In genomic region chr22:39179841-39180335, GRCh38 we compare ENCODE assay signal across 17 cellular contexts. TPM values are rescaled to one million over a fixed set of nuclear protein-coding genes. Genes with fewer than 3 reads are reported as not detected.
DNase-seq lines count a peak whose midpoint lies in the region; ATAC-seq, FAIRE-seq and TF ChIP-seq lines count a peak whose summit lies in the region.
"Had no signal": no experiment of that assay in that cellular context is flagged by ENCODE, and none has a peak within 500 bp of the region (broad histone marks: within the 10 kb centered on the region; RNA-seq: fewer than 3 reads in every experiment).

No MANE protein-coding gene starts in this region.

- H3K4me1 ChIP-seq in HepG2 (ENCODE audit: insufficient read depth, low read length) (peaks cover 59% of the 10 kb centered on the region), gastrocnemius medialis (peaks cover 26 to 39% of the 10 kb centered on the region in 2 donors)

- POLR2A ChIA-PET in RWPE1 (lab: Yijun Ruan, JAX; ENCODE audit: low non-redundant PET) (no interaction called here), HepG2 (lab: Yijun Ruan, JAX) (interaction anchor here (1.3 to 1.4 kb wide), 2 partner anchors 28 to 140 kb away, joined by 3 to 4 read pairs; partner anchors contain the start of gene CBX7)
- POLR2A ChIA-PET in activated CD8-positive, alpha-beta T cell treated with anti-CD3 and anti-CD28 coated beads, Interleukin-2, amount 10 ng/mL, durations not matched to agents 7 days and 5 days (lab: Charles Lee), result no interaction called here

- BruUV-seq in HepG2 (replicated peaks; lab: Mats Ljungman, UMichigan), result no TSS peak

- no peak for TF ChIP-seq RAD21 in HepG2 (CRISPR knock-in tag; IDR thresholded peaks at IDR 0.05)

- H3K4me2 ChIP-seq in HepG2 (ENCODE audit: low read depth, low read length), result peak overlapping the region; percentile 25; the same call in 1 of the 2 replicates

- intact Hi-C loops in HepG2 (cut with micrococcal nuclease; ENCODE audit: unreplicated experiment) (loop anchor here (10.0 kb wide), 1 partner anchor 65 kb away; the partner anchor contains the start of gene PDGFB), gastrocnemius medialis (cut with DNase I; ENCODE audit: low total_unique reads) (no loop called here)

- TF ChIP-seq EP300 in HepG2 (IDR thresholded peaks at IDR 0.05; ENCODE audit: low read depth in 2 of 2, low read length in 2 of 2) (no peak), HepG2 (CRISPR knock-in tag; IDR thresholded peaks at IDR 0.05; ENCODE audit: borderline replicate concordance) (no peak)

- no peaks in the 10 kb centered on the region for H3K9me3 Mint-ChIP-seq in activated CD8-positive, alpha-beta T cell treated with anti-CD3 and anti-CD28 coated beads, Interleukin-2, amount 10 ng/mL, durations not matched to agents 7 days and 5 days (ENCODE audit: insufficient read depth)

- CTCF ChIA-PET in RWPE1 (lab: Yijun Ruan, JAX) (interaction anchor here (0.5 to 0.6 kb wide), 2 partner anchors 161 to 164 kb away, joined by 3 read pairs; no protein-coding TSS in a partner anchor), HepG2 (lab: Yijun Ruan, JAX; ENCODE audit: low intra/inter-chr PET ratio, low total read pairs) (no interaction called here)
- CTCF ChIA-PET in activated CD8-positive, alpha-beta T cell treated with anti-CD3 and anti-CD28 coated beads, Interleukin-2, amount 10 ng/mL, durations not matched to agents 7 days and 5 days (lab: Charles Lee), result interaction anchor here (3.0 kb wide), 1 partner anchor 9 kb away, joined by 17 read pairs; no protein-coding TSS in a partner anchor

- no peaks in the 10 kb centered on the region for H4K20me1 ChIP-seq in HepG2 (ENCODE audit: insufficient read depth, low read length)

- H3K36me3 ChIP-seq in HepG2 (replicated peaks in 1 of 2; ENCODE audit: control insufficient read depth in 1 of 2, insufficient read depth in 2 of 2, low read length in 2 of 2) (no peaks in the 10 kb centered on the region), gastrocnemius medialis (no peaks in the 10 kb centered on the region)
- H3K36me3 ChIP-seq: breast epithelium had no signal

- H3K9ac ChIP-seq in HepG2 (ENCODE audit: insufficient read depth, low read depth, low read length), result no peak overlapping the region

- H3K27me3 Mint-ChIP-seq in activated CD8-positive, alpha-beta T cell treated with anti-CD3 and anti-CD28 coated beads, Interleukin-2, amount 10 ng/mL, durations not matched to agents 7 days and 5 days (ENCODE audit: low read depth), result peaks cover 2% of the 10 kb centered on the region
- H3K27me3 Mint-ChIP-seq: activated naive CD8-positive, alpha-beta T cell had no signal

- WGBS in HepG2 (ENCODE audit: low lambda C conversion rate), result 60% methylated on average over 15 of the region's 21 CpGs

- peak; percentile 11 for DNase-seq in activated CD4-positive, CD25-positive, alpha-beta regulatory T cell treated with anti-CD3 and anti-CD28 coated beads, Interleukin-2, amount 50 U/mL, for 72 hours
- DNase-seq in RWPE1 (ENCODE audit: low spot score) (no peak), HepG2 (ENCODE audit: low spot score) (no peak), gastrocnemius medialis (no peak), NCI-H446 (lab: John Stamatoyannopoulos, UW) (no peak), middle frontal gyrus (ENCODE audit: extremely low spot score, low spot score) (no peak)
- no peak for DNase-seq in activated CD8-positive, alpha-beta T cell treated with anti-CD3 and anti-CD28 coated beads, Interleukin-2, amount 10 ng/mL, durations not matched to agents 7 days and 5 days
- DNase-seq: 8988T, DMS79 treated with DMSO at 0.1 percent for 48 hours, Kasumi-1, NCI-H187 treated with DMSO at 0.1 percent for 48 hours, substantia nigra, T-helper 1 cell had no signal

- no peak overlapping the region for H3K4me3 ChIP-seq in HepG2 (replicated peaks in 1 of 3; ENCODE audit: insufficient read depth in 1 of 3, low read depth in 2 of 3, low read length in 3 of 3)
- no peak overlapping the region for H3K4me3 ChIP-seq in gastrocnemius medialis
- H3K4me3 ChIP-seq: breast epithelium had no signal

- H3K79me2 ChIP-seq in HepG2 (ENCODE audit: insufficient read depth, low read length), result no peaks in the 10 kb centered on the region

- H3K4me1 Mint-ChIP-seq in activated CD8-positive, alpha-beta T cell treated with anti-CD3 and anti-CD28 coated beads, Interleukin-2, amount 10 ng/mL, durations not matched to agents 7 days and 5 days (ENCODE audit: low read depth), result peaks cover 25% of the 10 kb centered on the region

- H3K4me3 Mint-ChIP-seq in activated CD8-positive, alpha-beta T cell treated with anti-CD3 and anti-CD28 coated beads, Interleukin-2, amount 10 ng/mL, durations not matched to agents 7 days and 5 days, result no peak overlapping the region
- H3K4me3 Mint-ChIP-seq: activated naive CD8-positive, alpha-beta T cell had no signal

- H3K36me3 Mint-ChIP-seq in activated CD8-positive, alpha-beta T cell treated with anti-CD3 and anti-CD28 coated beads, Interleukin-2, amount 10 ng/mL, durations not matched to agents 7 days and 5 days (ENCODE audit: low read depth), result no peaks in the 10 kb centered on the region
- H3K36me3 Mint-ChIP-seq: activated naive CD8-positive, alpha-beta T cell had no signal

- FAIRE-seq in HepG2 (lab: Jason Lieb, UNC), result no peak

- H3K9me3 ChIP-seq in HepG2 (ENCODE audit: low read length) (no peaks in the 10 kb centered on the region), gastrocnemius medialis (no peaks in the 10 kb centered on the region)
- H3K9me3 ChIP-seq: breast epithelium had no signal

- peak overlapping the region; percentile 93 for H3K27ac ChIP-seq in RWPE1
- H3K27ac ChIP-seq in HepG2 (ENCODE audit: extremely low read length, insufficient read depth, low read length), result no peak overlapping the region
- peak overlapping the region; percentile 3 to 80 (median 70) for H3K27ac ChIP-seq in gastrocnemius medialis
- H3K27ac ChIP-seq: breast epithelium, C4-2B had no signal

- no peak for TF ChIP-seq POLR2A in HepG2 (IDR thresholded peaks at IDR 0.05; ENCODE audit: insufficient read depth in 1 of 2, low read depth in 2 of 2, low read length in 2 of 2)
- no peak for TF ChIP-seq POLR2A in gastrocnemius medialis (IDR thresholded peaks at IDR 0.05)

- in situ Hi-C loops in HepG2 (cut with HindIII; ENCODE audit: extremely low pct_ligation_motif_present, low pct_unique_long_range_greater_than_20kb), result loop anchor here (5.0 kb wide), 1 partner anchor 62 kb away; the partner anchor contains the start of gene PDGFB
- in situ Hi-C loops in gastrocnemius medialis (cut with MboI; ENCODE audit: low sequenced_read_pairs in 4 of 4), result no loop called here

- H3K27ac Mint-ChIP-seq in activated CD8-positive, alpha-beta T cell treated with anti-CD3 and anti-CD28 coated beads, Interleukin-2, amount 10 ng/mL, durations not matched to agents 7 days and 5 days, result no peak overlapping the region
- H3K27ac Mint-ChIP-seq: activated naive CD8-positive, alpha-beta T cell had no signal

- H3K27me3 ChIP-seq in HepG2 (ENCODE audit: control insufficient read depth in 1 of 2, insufficient read depth in 2 of 2, low read length in 2 of 2) (peaks cover 0 to 9% of the 10 kb centered on the region in 2 experiments; a peak in 1 of 5 replicates), gastrocnemius medialis (no peaks in the 10 kb centered on the region)
- H3K27me3 ChIP-seq: breast epithelium had no signal

- no peak for ATAC-seq in activated CD4-positive, CD25-positive, alpha-beta regulatory T cell treated with anti-CD3 and anti-CD28 coated beads, Interleukin-2, amount 50 U/mL, for 24 hours
- ATAC-seq in HepG2 (no peak), gastrocnemius medialis (no peak)
- no peak for ATAC-seq in activated CD8-positive, alpha-beta T cell treated with anti-CD3 and anti-CD28 coated beads, Interleukin-2, amount 10 ng/mL, durations not matched to agents 7 days and 5 days

- H2AFZ ChIP-seq in HepG2 (ENCODE audit: low read length), result no peak overlapping the region

- TF ChIP-seq CTCF in RWPE1 (conservative IDR thresholded peaks at IDR 0.05; ENCODE audit: low read depth) (no peak), HepG2 (CRISPR knock-in tag; IDR thresholded peaks at IDR 0.05) (no peak), gastrocnemius medialis (IDR thresholded peaks at IDR 0.05 in 4 of 5, conservative IDR thresholded peaks at IDR 0.05 in 1 of 5) (no peak)

TF ChIP-seq in HepG2, 621 proteins besides CTCF, POLR2A, EP300 and RAD21 (continues in another document):
- TF ChIP-seq SETDB1 (CRISPR knock-in tag; IDR thresholded peaks at IDR 0.05; ENCODE audit: borderline replicate concordance) (no peak), ZNF580 (CRISPR knock-in tag; IDR thresholded peaks at IDR 0.05; ENCODE audit: borderline replicate concordance, low read depth) (no peak), SP1 (IDR thresholded peaks at IDR 0.05) (no peak), SP1 (CRISPR knock-in tag; IDR thresholded peaks at IDR 0.05) (no peak)

RNA-seq across cellular contexts. Expression of gene CBX7, which starts 27.4 kb away (rescaled TPM):
- total RNA-seq in HepG2 (2016; rRNA removed; fragmentation: Illumina TruSeq; extraction: Trizol) (0.20 and 0.35 TPM in 2 replicates), gastrocnemius medialis (10 to 100 TPM; 52.4 to 78.1 (median 62.3) TPM)
- not detected in 2 replicates for total RNA-seq in HepG2 (2016; cell fraction: cytosol; rRNA removed; fragmentation: Illumina TruSeq; extraction: Trizol; ENCODE audit: low read depth)
- 0.27 and 0.30 TPM in 2 replicates for total RNA-seq in HepG2 (2016; cell fraction: insoluble cytoplasmic fraction; rRNA removed; fragmentation: Illumina TruSeq; extraction: Trizol)
- 0.09 and 0.21 TPM in 2 replicates for total RNA-seq in HepG2 (2016; cell fraction: membrane; rRNA removed; fragmentation: Illumina TruSeq; extraction: Trizol)
- total RNA-seq in HepG2 (2016; cell fraction: nucleus; rRNA removed; fragmentation: Illumina TruSeq; extraction: Trizol), result 0.31 and 1.4 TPM in 2 replicates
- polyA plus RNA-seq in HepG2 (2011; rRNA removed), result 4.9 and 7.1 TPM in 2 replicates
- polyA plus RNA-seq in HepG2 (2011; cell fraction: cytosol; rRNA removed), result 3.6 and 4.4 TPM in 2 replicates
- polyA plus RNA-seq in HepG2 (2011; cell fraction: nucleus; rRNA removed), result 22.7 and 23.8 TPM in 2 replicates
- 5.5 and 5.7 TPM in 2 replicates for polyA plus RNA-seq in HepG2 (2012)
- polyA plus RNA-seq in HepG2 (2016; cell fraction: cytosol; fragmentation: Illumina TruSeq; extraction: Trizol; ENCODE audit: low read depth), result 0.09 and 0.23 TPM in 2 replicates
- polyA plus RNA-seq in HepG2 (2016; cell fraction: insoluble cytoplasmic fraction; fragmentation: Illumina TruSeq; extraction: Trizol; ENCODE audit: low read depth), result 0.35 and 0.53 TPM in 2 replicates
- polyA plus RNA-seq in HepG2 (2016; cell fraction: membrane; fragmentation: Illumina TruSeq; extraction: Trizol; ENCODE audit: low read depth), result 0.08 and 0.19 TPM in 2 replicates
- polyA plus RNA-seq in HepG2 (2016; cell fraction: nucleus; fragmentation: Illumina TruSeq; extraction: Trizol; ENCODE audit: insufficient read depth, low read depth), result 1.6 TPM in 2 replicates
- polyA minus RNA-seq in HepG2 (2011; rRNA and poly(A)+ RNA removed; ENCODE audit: low replicate concordance), result 7.2 and 8.5 TPM in 2 replicates
- 1.2 and 2.1 TPM in 2 replicates for polyA minus RNA-seq in HepG2 (2011; cell fraction: cytosol; rRNA and poly(A)+ RNA removed)
- polyA minus RNA-seq in HepG2 (2011; cell fraction: nucleus; rRNA and poly(A)+ RNA removed), result 6.5 and 7.6 TPM in 2 replicates
- 1 to 10 TPM; 8.6 to 8.7 TPM for total RNA-seq in activated CD8-positive, alpha-beta T cell treated with anti-CD3 and anti-CD28 coated beads, Interleukin-2, amount 10 ng/mL, durations not matched to agents 7 days and 5 days

Comparison
In these comparisons a context has a peak if more than half of its experiments do, and no peak if none do; other contexts are left out.
1. RNA of gene CBX7, which starts 27.4 kb away (total RNA-seq): 52.4 to 78.1 TPM in gastrocnemius medialis; 8.6 to 8.7 TPM in activated CD8-positive, alpha-beta T cell treated with anti-CD3 and anti-CD28 coated beads, Interleukin-2, amount 10 ng/mL, durations not matched to agents 7 days and 5 days and 0.09 to 1.4 TPM in HepG2; every median in the first group is over 4 times any median in the second.